ENCODE assay signal across 27 cellular contexts in the genomic region with DNA sequence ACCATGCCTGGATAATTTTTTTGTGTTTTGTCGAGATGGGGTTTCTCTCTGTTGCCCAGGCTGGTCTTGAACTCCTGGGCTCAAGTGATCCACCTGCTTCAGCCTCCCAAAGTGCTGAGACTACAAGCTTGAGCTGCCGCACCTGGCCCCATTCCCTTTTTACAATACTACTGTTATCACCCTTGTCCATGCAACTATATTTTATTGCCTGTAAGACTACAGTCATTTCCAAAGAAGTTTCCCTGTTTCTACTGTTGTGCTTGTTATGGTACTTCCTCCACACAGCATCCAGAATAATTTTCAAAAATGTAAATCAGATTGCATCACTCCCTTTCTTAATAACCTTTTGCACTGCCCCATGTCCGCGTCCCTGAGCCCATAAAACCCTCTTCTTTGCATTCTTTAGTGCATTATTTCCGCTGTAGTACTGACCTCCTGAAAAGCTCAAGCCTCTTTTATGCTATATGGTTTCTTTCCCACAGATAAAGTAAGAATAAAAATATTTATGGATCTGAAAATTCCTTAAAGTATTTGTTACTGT.
DNase-seq lines count a peak whose midpoint lies in the region; ATAC-seq and TF ChIP-seq lines count a peak whose summit lies in the region.
"Had no signal": no experiment of that assay in that cellular context is flagged by ENCODE, and none has a peak within 500 bp of the region (broad histone marks: within the 10 kb centered on the region; RNA-seq: fewer than 3 reads in every experiment).

No MANE protein-coding gene starts in this region.

- H3K4me2 ChIP-seq in SU-DHL-6 (ENCODE audit: low read depth, low read length, poor library complexity, severe bottlenecking) = peak overlapping the region; percentile 81

- H3K36me3 Mint-ChIP-seq in nephron (ENCODE audit: low read depth) = no peaks in the 10 kb centered on the region
- peaks cover 5% of the 10 kb centered on the region for H3K36me3 Mint-ChIP-seq in nephron progenitor cell (ENCODE audit: low read depth)
- H3K36me3 Mint-ChIP-seq in naive thymus-derived CD8-positive, alpha-beta T cell = no peaks in the 10 kb centered on the region
- H3K36me3 Mint-ChIP-seq: activated CD8-positive, alpha-beta memory T cell treated with anti-CD3 and anti-CD28 coated beads, Interleukin-2, amount 10 ng/mL, durations not matched to agents 7 days and 5 days had no signal

- no peaks in the 10 kb centered on the region for H3K79me2 ChIP-seq in SU-DHL-6 (ENCODE audit: insufficient read depth, low read length)

- no peak overlapping the region for H3K4me3 ChIP-seq in SU-DHL-6 (ENCODE audit: insufficient read depth, low read length, poor library complexity, severe bottlenecking)
- H3K4me3 ChIP-seq: gastroesophageal sphincter, testis had no signal

- H2AFZ ChIP-seq in SU-DHL-6 (ENCODE audit: low read depth, low read length, severe bottlenecking) = peak overlapping the region; percentile 0

- TF ChIP-seq CTCF in SU-DHL-6 (IDR thresholded peaks at IDR 0.05; ENCODE audit: insufficient read depth, low read length, poor library complexity, severe bottlenecking) = no peak
- TF ChIP-seq CTCF in nephron (IDR thresholded peaks at IDR 0.05; ENCODE audit: unreplicated experiment in 3 of 3) = no peak
- TF ChIP-seq CTCF in nephron progenitor cell (IDR thresholded peaks at IDR 0.05) = no peak

- H3K27ac ChIP-seq in SU-DHL-6 (ENCODE audit: low read depth, low read length) = peak overlapping the region; percentile 87
- H3K27ac ChIP-seq: brain microvascular endothelial cell, gastroesophageal sphincter, testis had no signal

- no peaks in the 10 kb centered on the region for H3K9me3 Mint-ChIP-seq in nephron
- peaks cover 4% of the 10 kb centered on the region for H3K9me3 Mint-ChIP-seq in nephron progenitor cell
- H3K9me3 Mint-ChIP-seq in naive thymus-derived CD8-positive, alpha-beta T cell = no peaks in the 10 kb centered on the region
- H3K9me3 Mint-ChIP-seq: activated naive CD4-positive, alpha-beta T cell treated with anti-CD3 and anti-CD28 coated beads for 36 hours; T-helper 2 cell treated with Interferon-gamma antibody and Interleukin-4, amounts not matched to agents 5 μg/mL and 100 μg/mL, for 36 hours had no signal

- peak overlapping the region; percentile 54 for H3K9ac ChIP-seq in SU-DHL-6 (ENCODE audit: low read length)

- POLR2A ChIA-PET in naive thymus-derived CD8-positive, alpha-beta T cell (lab: Charles Lee) = interaction anchor here (0.7 kb wide), 1 partner anchor 128 kb away, joined by 5 read pairs; no protein-coding TSS in a partner anchor

- no peaks in the 10 kb centered on the region for H3K9me2 ChIP-seq in SU-DHL-6 (replicated peaks; ENCODE audit: insufficient read depth, low read length)

- no peaks in the 10 kb centered on the region for H3K9me3 ChIP-seq in SU-DHL-6 (ENCODE audit: insufficient read depth, low read length)
- H3K9me3 ChIP-seq: gastroesophageal sphincter, testis had no signal

- no peaks in the 10 kb centered on the region for H3K27me3 ChIP-seq in SU-DHL-6 (ENCODE audit: low read length)
- H3K27me3 ChIP-seq: brain microvascular endothelial cell, gastroesophageal sphincter, testis had no signal

- H3K36me3 ChIP-seq in SU-DHL-6 (ENCODE audit: low read length) = no peaks in the 10 kb centered on the region
- H3K36me3 ChIP-seq: brain microvascular endothelial cell, gastroesophageal sphincter had no signal

- H3K27me3 Mint-ChIP-seq in nephron (ENCODE audit: low read depth) (no peaks in the 10 kb centered on the region), nephron progenitor cell (ENCODE audit: low read depth, poor library complexity) (peaks cover 17% of the 10 kb centered on the region)
- peaks cover 0 to 4% (median 1%) of the 10 kb centered on the region in 5 donors for H3K27me3 Mint-ChIP-seq in naive thymus-derived CD8-positive, alpha-beta T cell
- H3K27me3 Mint-ChIP-seq: activated CD8-positive, alpha-beta memory T cell treated with anti-CD3 and anti-CD28 coated beads, Interleukin-2, amount 10 ng/mL, durations not matched to agents 7 days and 5 days had no signal

- peak; percentile 26 for DNase-seq in CD1c-positive myeloid dendritic cell (ENCODE audit: extremely low spot score)
- peak; percentile 13 to 27 for DNase-seq in NCI-H526 (lab: John Stamatoyannopoulos, UW)
- no peak for DNase-seq in nephron progenitor cell
- DNase-seq in naive thymus-derived CD8-positive, alpha-beta T cell = no peak
- DNase-seq: activated CD4-positive, alpha-beta T cell treated with anti-CD3 and anti-CD28 coated beads, Interleukin-2, amount 50 U/mL, for 1 hour; activated CD8-positive, alpha-beta memory T cell treated with anti-CD3 and anti-CD28 coated beads, Interleukin-2, amount 10 ng/mL, durations not matched to agents 7 days and 5 days; activated naive CD4-positive, alpha-beta T cell treated with anti-CD3 and anti-CD28 coated beads for 36 hours; amniotic stem cell; brain microvascular endothelial cell; COR-L47; DMS53; GDM1; hippocampal formation; left cardiac atrium; mammary epithelial cell; NCI-H1048; NCI-H1694 treated with DMSO at 0.1 percent for 48 hours; NCI-H2171 treated with DMSO at 0.1 percent for 48 hours; NCI-H524; stimulated activated naive CD4-positive, alpha-beta T cell treated with Interleukin-2 at 50 U/mL for 16 hours; testis had no signal

- H4K20me1 ChIP-seq in SU-DHL-6 (ENCODE audit: low read depth, low read length) = no peaks in the 10 kb centered on the region

- H3F3A ChIP-seq in SU-DHL-6 (ENCODE audit: insufficient read depth) = peaks cover 31% of the 10 kb centered on the region

- H3K4me3 Mint-ChIP-seq in nephron = no peak overlapping the region
- H3K4me3 Mint-ChIP-seq in nephron progenitor cell = no peak overlapping the region
- H3K4me3 Mint-ChIP-seq in naive thymus-derived CD8-positive, alpha-beta T cell = peak overlapping the region in 1 of 10 donors; percentile 45
- H3K4me3 Mint-ChIP-seq: activated CD8-positive, alpha-beta memory T cell treated with anti-CD3 and anti-CD28 coated beads, Interleukin-2, amount 10 ng/mL, durations not matched to agents 7 days and 5 days; activated naive CD4-positive, alpha-beta T cell treated with anti-CD3 and anti-CD28 coated beads for 36 hours; T-helper 2 cell treated with Interferon-gamma antibody and Interleukin-4, amounts not matched to agents 5 μg/mL and 100 μg/mL, for 36 hours had no signal

- ATAC-seq in GM21390 (IDR thresholded peaks at IDR 0.05; ENCODE audit: unreplicated experiment) (no peak), GM19452 (IDR thresholded peaks at IDR 0.05; ENCODE audit: unreplicated experiment) (no peak)
- no peak for ATAC-seq in naive thymus-derived CD8-positive, alpha-beta T cell
- ATAC-seq: activated CD8-positive, alpha-beta memory T cell treated with anti-CD3 and anti-CD28 coated beads, Interleukin-2, amount 10 ng/mL, durations not matched to agents 7 days and 5 days; gastroesophageal sphincter; left cardiac atrium had no signal

- H3K4me1 Mint-ChIP-seq in nephron (peaks cover 46% of the 10 kb centered on the region), nephron progenitor cell (peaks cover 53% of the 10 kb centered on the region)
- H3K4me1 Mint-ChIP-seq in naive thymus-derived CD8-positive, alpha-beta T cell = peaks cover 0 to 18% (median 8%) of the 10 kb centered on the region in 4 donors

- peak overlapping the region; percentile 27 to 75 (median 69) for H3K27ac Mint-ChIP-seq in nephron
- H3K27ac Mint-ChIP-seq in nephron progenitor cell = no peak overlapping the region
- H3K27ac Mint-ChIP-seq in naive thymus-derived CD8-positive, alpha-beta T cell = peak overlapping the region in 1 of 10 donors; percentile 42
- H3K27ac Mint-ChIP-seq: activated CD8-positive, alpha-beta memory T cell treated with anti-CD3 and anti-CD28 coated beads, Interleukin-2, amount 10 ng/mL, durations not matched to agents 7 days and 5 days; activated naive CD4-positive, alpha-beta T cell treated with anti-CD3 and anti-CD28 coated beads for 36 hours had no signal

Comparison
In these comparisons a context has a peak if more than half of its experiments do, and no peak if none do; other contexts are left out.
1. DNase-seq: peak in CD1c-positive myeloid dendritic cell (single experiment) and NCI-H526 (2 of 2); none in nephron progenitor cell (single experiment) and naive thymus-derived CD8-positive, alpha-beta T cell (0 of 10).